In genomic region chr14:92652413-92653151, GRCh38 we compare ENCODE assay signal across 11 cellular contexts.
DNase-seq lines count a peak whose midpoint lies in the region; ATAC-seq, FAIRE-seq and TF ChIP-seq lines count a peak whose summit lies in the region.
"Had no signal": no experiment of that assay in that cellular context is flagged by ENCODE, and none has a peak within 500 bp of the region (broad histone marks: within the 10 kb centered on the region; RNA-seq: fewer than 3 reads in every experiment).

No MANE protein-coding gene starts in this region.

- peaks cover 15% of the 10 kb centered on the region for H3K36me3 Mint-ChIP-seq in activated T-cell treated with anti-CD3 and anti-CD28 coated beads, Interleukin-2, amount 50 U/mL, for 4 hours (ENCODE audit: insufficient read depth)

- peaks cover 87% of the 10 kb centered on the region for H3K4me1 Mint-ChIP-seq in activated T-cell treated with anti-CD3 and anti-CD28 coated beads, Interleukin-2, amount 50 U/mL, for 4 hours (ENCODE audit: low read depth)
- H3K4me1 Mint-ChIP-seq in stimulated activated naive CD8-positive, alpha-beta T cell treated with anti-CD3 and anti-CD28 coated beads, Interleukin-15, amount 100 ng/mL, for 72 hours: peaks cover 72% of the 10 kb centered on the region
- H3K4me1 Mint-ChIP-seq: nephron had no signal

- TF ChIP-seq POLR2A in GM19193 (IDR thresholded peaks at IDR 0.05; ENCODE audit: extremely low read depth, insufficient read depth, insufficient read length): peak; percentile 18

- ATAC-seq in activated T-cell treated with anti-CD3 and anti-CD28 coated beads, Interleukin-2, amount 50 U/mL, for 4 hours: peak in 1 of 2 donors; percentile 6
- peak; percentile 5 for ATAC-seq in stimulated activated naive CD8-positive, alpha-beta T cell treated with anti-CD3 and anti-CD28 coated beads, Interleukin-15, amount 100 ng/mL, for 72 hours
- ATAC-seq in HG03108 (IDR thresholded peaks at IDR 0.05; ENCODE audit: unreplicated experiment): no peak
- ATAC-seq in HG02870 (IDR thresholded peaks at IDR 0.05; ENCODE audit: unreplicated experiment): no peak
- ATAC-seq in GM21367 (IDR thresholded peaks at IDR 0.05; ENCODE audit: unreplicated experiment): no peak

- H3K4me3 ChIP-seq in kidney (ENCODE audit: low read length in 2 of 2): no peak overlapping the region
- H3K4me3 ChIP-seq: cardiac muscle cell had no signal

- peak overlapping the region; percentile 88 for H3K4me3 Mint-ChIP-seq in activated T-cell treated with anti-CD3 and anti-CD28 coated beads, Interleukin-2, amount 50 U/mL, for 4 hours
- peak overlapping the region; percentile 94 to 98 for H3K4me3 Mint-ChIP-seq in stimulated activated naive CD8-positive, alpha-beta T cell treated with anti-CD3 and anti-CD28 coated beads, Interleukin-15, amount 100 ng/mL, for 72 hours
- H3K4me3 Mint-ChIP-seq: nephron had no signal

- H3K36me3 ChIP-seq in kidney (ENCODE audit: control insufficient read depth in 1 of 2, insufficient read depth in 2 of 2, low read length in 2 of 2): no peaks in the 10 kb centered on the region
- H3K36me3 ChIP-seq: cardiac muscle cell had no signal

- DNase-seq in activated T-cell treated with anti-CD3 and anti-CD28 coated beads, Interleukin-2, amount 50 U/mL, for 4 hours: no peak
- DNase-seq in kidney: peak; percentile 72
- DNase-seq in stimulated activated naive CD8-positive, alpha-beta T cell treated with anti-CD3 and anti-CD28 coated beads, Interleukin-15, amount 100 ng/mL, for 72 hours: peak; percentile 41 to 52
- no peak for DNase-seq in NCI-H2171 treated with DMSO at 0.1 percent for 48 hours (lab: John Stamatoyannopoulos, UW)
- DNase-seq: NK-92 treated with Interleukin-12 subunit alpha and Interleukin-12 subunit beta, amount 100 ng/mL, for 24 hours had no signal

- TF ChIP-seq CTCF in kidney (IDR thresholded peaks at IDR 0.05; ENCODE audit: borderline replicate concordance, extremely low read depth, insufficient read depth): no peak

- no peak overlapping the region for H3K9ac ChIP-seq in kidney (ENCODE audit: low read length in 2 of 2)

- H3K27me3 Mint-ChIP-seq in activated T-cell treated with anti-CD3 and anti-CD28 coated beads, Interleukin-2, amount 50 U/mL, for 4 hours (ENCODE audit: low read depth): no peaks in the 10 kb centered on the region
- no peaks in the 10 kb centered on the region for H3K27me3 Mint-ChIP-seq in stimulated activated naive CD8-positive, alpha-beta T cell treated with anti-CD3 and anti-CD28 coated beads, Interleukin-15, amount 100 ng/mL, for 72 hours

- intact Hi-C loops in kidney (cut with DNase I): no loop called here

- H3K9me3 ChIP-seq in kidney (ENCODE audit: control insufficient read depth in 1 of 2, low read length in 2 of 2): no peaks in the 10 kb centered on the region

- FAIRE-seq in kidney (lab: Jason Lieb, UNC): no peak

- H3K27ac ChIP-seq in kidney (ENCODE audit: low read depth in 2 of 2, low read length in 2 of 2): no peak overlapping the region
- H3K27ac ChIP-seq: cardiac muscle cell had no signal

- H3K9me3 Mint-ChIP-seq in activated T-cell treated with anti-CD3 and anti-CD28 coated beads, Interleukin-2, amount 50 U/mL, for 4 hours: no peaks in the 10 kb centered on the region
- H3K9me3 Mint-ChIP-seq in stimulated activated naive CD8-positive, alpha-beta T cell treated with anti-CD3 and anti-CD28 coated beads, Interleukin-15, amount 100 ng/mL, for 72 hours: no peaks in the 10 kb centered on the region
- H3K9me3 Mint-ChIP-seq: nephron had no signal

- H3K4me1 ChIP-seq in kidney (ENCODE audit: control insufficient read depth in 1 of 2, insufficient read depth in 1 of 2, low read depth in 1 of 2, low read length in 2 of 2): no peaks in the 10 kb centered on the region

- H3K27ac Mint-ChIP-seq in stimulated activated naive CD8-positive, alpha-beta T cell treated with anti-CD3 and anti-CD28 coated beads, Interleukin-15, amount 100 ng/mL, for 72 hours: peak overlapping the region; percentile 99
- H3K27ac Mint-ChIP-seq: nephron had no signal

Comparison
In these comparisons a context has a peak if more than half of its experiments do, and no peak if none do; other contexts are left out.
1. DNase-seq: peak in kidney (single experiment) and stimulated activated naive CD8-positive, alpha-beta T cell treated with anti-CD3 and anti-CD28 coated beads, Interleukin-15, amount 100 ng/mL, for 72 hours (2 of 2); none in activated T-cell treated with anti-CD3 and anti-CD28 coated beads, Interleukin-2, amount 50 U/mL, for 4 hours (single experiment) and NCI-H2171 treated with DMSO at 0.1 percent for 48 hours (single experiment).